ENCODE assay signal across 1 cellular context in genomic region chr17:78130439-78131101, GRCh38.
A peak's percentile ranks its signal among the peaks of the same experiment; 100 is the strongest.
TF ChIP-seq lines count a peak whose summit lies in the region.

Gene TMC8, plus strand, starts transcription at chr17:78130771. Its CDS starts 818 bp downstream, at chr17:78131589.

TF ChIP-seq in HepG2, 621 proteins besides CTCF, POLR2A, EP300 and RAD21 (continued from another document and continues in another):
- TF ChIP-seq HNF1B (CRISPR knock-in tag; IDR thresholded peaks at IDR 0.05) (peak; percentile 89), ELF3 (CRISPR knock-in tag; IDR thresholded peaks at IDR 0.05) (peak; percentile 91), HBP1 (CRISPR knock-in tag; IDR thresholded peaks at IDR 0.05; ENCODE audit: low read depth) (no peak), SAP130 (CRISPR knock-in tag; IDR thresholded peaks at IDR 0.05; ENCODE audit: low read depth) (peak; percentile 90), ZNF280B (CRISPR knock-in tag; IDR thresholded peaks at IDR 0.05; ENCODE audit: borderline replicate concordance) (peak; percentile 65; the same call in 1 of the 2 replicates), ISL2 (CRISPR knock-in tag; IDR thresholded peaks at IDR 0.05) (no peak), MED8 (CRISPR knock-in tag; IDR thresholded peaks at IDR 0.05; ENCODE audit: insufficient replicate concordance) (no peak), ZNF3 (CRISPR knock-in tag; IDR thresholded peaks at IDR 0.05) (no peak), ARID5B (CRISPR knock-in tag; IDR thresholded peaks at IDR 0.05) (peak; percentile 41; the same call in 1 of the 2 replicates), ZNF605 (CRISPR knock-in tag; IDR thresholded peaks at IDR 0.05) (peak; percentile 85), HOXA3 (CRISPR knock-in tag; IDR thresholded peaks at IDR 0.05) (peak; percentile 74; the same call in 1 of the 2 replicates), IKZF5 (CRISPR knock-in tag; IDR thresholded peaks at IDR 0.05) (peak; percentile 98), RCOR2 (CRISPR knock-in tag; IDR thresholded peaks at IDR 0.05) (peak; percentile 42; the same call in 1 of the 2 replicates), SALL1 (CRISPR knock-in tag; IDR thresholded peaks at IDR 0.05) (peak; percentile 83), GMEB2 (CRISPR knock-in tag; IDR thresholded peaks at IDR 0.05; ENCODE audit: low read depth) (no peak), SP5 (CRISPR knock-in tag; IDR thresholded peaks at IDR 0.05; ENCODE audit: borderline replicate concordance, low read depth) (peak; percentile 70; the same call in 1 of the 2 replicates), FOXC1 (CRISPR knock-in tag; IDR thresholded peaks at IDR 0.05; ENCODE audit: borderline replicate concordance) (peak; percentile 17; the same call in 1 of the 2 replicates), POLR2AphosphoS5 (IDR thresholded peaks at IDR 0.05; ENCODE audit: low read depth, low read length) (peak; percentile 21; the same call in 1 of the 2 replicates), ZNF563 (CRISPR knock-in tag; IDR thresholded peaks at IDR 0.05) (peak; percentile 74; the same call in 1 of the 2 replicates), RXRB (CRISPR knock-in tag; IDR thresholded peaks at IDR 0.05; ENCODE audit: borderline replicate concordance) (peak; percentile 82; the same call in 1 of the 2 replicates), ZNF709 (CRISPR knock-in tag; IDR thresholded peaks at IDR 0.05) (peak; percentile 78; the same call in 1 of the 2 replicates)
- TF ChIP-seq, protein P1, sequence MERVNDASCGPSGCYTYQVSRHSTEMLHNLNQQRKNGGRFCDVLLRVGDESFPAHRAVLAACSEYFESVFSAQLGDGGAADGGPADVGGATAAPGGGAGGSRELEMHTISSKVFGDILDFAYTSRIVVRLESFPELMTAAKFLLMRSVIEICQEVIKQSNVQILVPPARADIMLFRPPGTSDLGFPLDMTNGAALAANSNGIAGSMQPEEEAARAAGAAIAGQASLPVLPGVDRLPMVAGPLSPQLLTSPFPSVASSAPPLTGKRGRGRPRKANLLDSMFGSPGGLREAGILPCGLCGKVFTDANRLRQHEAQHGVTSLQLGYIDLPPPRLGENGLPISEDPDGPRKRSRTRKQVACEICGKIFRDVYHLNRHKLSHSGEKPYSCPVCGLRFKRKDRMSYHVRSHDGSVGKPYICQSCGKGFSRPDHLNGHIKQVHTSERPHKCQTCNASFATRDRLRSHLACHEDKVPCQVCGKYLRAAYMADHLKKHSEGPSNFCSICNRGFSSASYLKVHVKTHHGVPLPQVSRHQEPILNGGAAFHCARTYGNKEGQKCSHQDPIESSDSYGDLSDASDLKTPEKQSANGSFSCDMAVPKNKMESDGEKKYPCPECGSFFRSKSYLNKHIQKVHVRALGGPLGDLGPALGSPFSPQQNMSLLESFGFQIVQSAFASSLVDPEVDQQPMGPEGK (CRISPR knock-in tag; IDR thresholded peaks at IDR 0.05) = peak; percentile 70
- TF ChIP-seq, protein P2, sequence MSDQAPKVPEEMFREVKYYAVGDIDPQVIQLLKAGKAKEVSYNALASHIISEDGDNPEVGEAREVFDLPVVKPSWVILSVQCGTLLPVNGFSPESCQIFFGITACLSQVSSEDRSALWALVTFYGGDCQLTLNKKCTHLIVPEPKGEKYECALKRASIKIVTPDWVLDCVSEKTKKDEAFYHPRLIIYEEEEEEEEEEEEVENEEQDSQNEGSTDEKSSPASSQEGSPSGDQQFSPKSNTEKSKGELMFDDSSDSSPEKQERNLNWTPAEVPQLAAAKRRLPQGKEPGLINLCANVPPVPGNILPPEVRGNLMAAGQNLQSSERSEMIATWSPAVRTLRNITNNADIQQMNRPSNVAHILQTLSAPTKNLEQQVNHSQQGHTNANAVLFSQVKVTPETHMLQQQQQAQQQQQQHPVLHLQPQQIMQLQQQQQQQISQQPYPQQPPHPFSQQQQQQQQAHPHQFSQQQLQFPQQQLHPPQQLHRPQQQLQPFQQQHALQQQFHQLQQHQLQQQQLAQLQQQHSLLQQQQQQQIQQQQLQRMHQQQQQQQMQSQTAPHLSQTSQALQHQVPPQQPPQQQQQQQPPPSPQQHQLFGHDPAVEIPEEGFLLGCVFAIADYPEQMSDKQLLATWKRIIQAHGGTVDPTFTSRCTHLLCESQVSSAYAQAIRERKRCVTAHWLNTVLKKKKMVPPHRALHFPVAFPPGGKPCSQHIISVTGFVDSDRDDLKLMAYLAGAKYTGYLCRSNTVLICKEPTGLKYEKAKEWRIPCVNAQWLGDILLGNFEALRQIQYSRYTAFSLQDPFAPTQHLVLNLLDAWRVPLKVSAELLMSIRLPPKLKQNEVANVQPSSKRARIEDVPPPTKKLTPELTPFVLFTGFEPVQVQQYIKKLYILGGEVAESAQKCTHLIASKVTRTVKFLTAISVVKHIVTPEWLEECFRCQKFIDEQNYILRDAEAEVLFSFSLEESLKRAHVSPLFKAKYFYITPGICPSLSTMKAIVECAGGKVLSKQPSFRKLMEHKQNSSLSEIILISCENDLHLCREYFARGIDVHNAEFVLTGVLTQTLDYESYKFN (CRISPR knock-in tag; conservative IDR thresholded peaks at IDR 0.05) = peak; percentile 87
- TF ChIP-seq, protein P3, sequence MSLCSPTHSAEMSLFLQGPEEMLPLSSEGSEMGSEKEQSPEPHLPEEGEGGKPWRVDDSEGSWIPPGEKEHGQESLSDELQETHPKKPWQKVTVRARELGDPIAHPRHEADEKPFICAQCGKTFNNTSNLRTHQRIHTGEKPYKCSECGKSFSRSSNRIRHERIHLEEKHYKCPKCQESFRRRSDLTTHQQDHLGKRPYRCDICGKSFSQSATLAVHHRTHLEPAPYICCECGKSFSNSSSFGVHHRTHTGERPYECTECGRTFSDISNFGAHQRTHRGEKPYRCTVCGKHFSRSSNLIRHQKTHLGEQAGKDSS (CRISPR knock-in tag; IDR thresholded peaks at IDR 0.05; ENCODE audit: borderline replicate concordance, low read depth) = peak; percentile 67; the same call in 1 of the 2 replicates
- TF ChIP-seq, protein P4, sequence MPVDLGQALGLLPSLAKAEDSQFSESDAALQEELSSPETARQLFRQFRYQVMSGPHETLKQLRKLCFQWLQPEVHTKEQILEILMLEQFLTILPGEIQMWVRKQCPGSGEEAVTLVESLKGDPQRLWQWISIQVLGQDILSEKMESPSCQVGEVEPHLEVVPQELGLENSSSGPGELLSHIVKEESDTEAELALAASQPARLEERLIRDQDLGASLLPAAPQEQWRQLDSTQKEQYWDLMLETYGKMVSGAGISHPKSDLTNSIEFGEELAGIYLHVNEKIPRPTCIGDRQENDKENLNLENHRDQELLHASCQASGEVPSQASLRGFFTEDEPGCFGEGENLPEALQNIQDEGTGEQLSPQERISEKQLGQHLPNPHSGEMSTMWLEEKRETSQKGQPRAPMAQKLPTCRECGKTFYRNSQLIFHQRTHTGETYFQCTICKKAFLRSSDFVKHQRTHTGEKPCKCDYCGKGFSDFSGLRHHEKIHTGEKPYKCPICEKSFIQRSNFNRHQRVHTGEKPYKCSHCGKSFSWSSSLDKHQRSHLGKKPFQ (CRISPR knock-in tag; IDR thresholded peaks at IDR 0.05; ENCODE audit: insufficient replicate concordance) = no peak
- TF ChIP-seq, protein P5, sequence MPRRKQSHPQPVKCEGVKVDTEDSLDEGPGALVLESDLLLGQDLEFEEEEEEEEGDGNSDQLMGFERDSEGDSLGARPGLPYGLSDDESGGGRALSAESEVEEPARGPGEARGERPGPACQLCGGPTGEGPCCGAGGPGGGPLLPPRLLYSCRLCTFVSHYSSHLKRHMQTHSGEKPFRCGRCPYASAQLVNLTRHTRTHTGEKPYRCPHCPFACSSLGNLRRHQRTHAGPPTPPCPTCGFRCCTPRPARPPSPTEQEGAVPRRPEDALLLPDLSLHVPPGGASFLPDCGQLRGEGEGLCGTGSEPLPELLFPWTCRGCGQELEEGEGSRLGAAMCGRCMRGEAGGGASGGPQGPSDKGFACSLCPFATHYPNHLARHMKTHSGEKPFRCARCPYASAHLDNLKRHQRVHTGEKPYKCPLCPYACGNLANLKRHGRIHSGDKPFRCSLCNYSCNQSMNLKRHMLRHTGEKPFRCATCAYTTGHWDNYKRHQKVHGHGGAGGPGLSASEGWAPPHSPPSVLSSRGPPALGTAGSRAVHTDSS (CRISPR knock-in tag; conservative IDR thresholded peaks at IDR 0.05) = no peak
- TF ChIP-seq, protein P6, sequence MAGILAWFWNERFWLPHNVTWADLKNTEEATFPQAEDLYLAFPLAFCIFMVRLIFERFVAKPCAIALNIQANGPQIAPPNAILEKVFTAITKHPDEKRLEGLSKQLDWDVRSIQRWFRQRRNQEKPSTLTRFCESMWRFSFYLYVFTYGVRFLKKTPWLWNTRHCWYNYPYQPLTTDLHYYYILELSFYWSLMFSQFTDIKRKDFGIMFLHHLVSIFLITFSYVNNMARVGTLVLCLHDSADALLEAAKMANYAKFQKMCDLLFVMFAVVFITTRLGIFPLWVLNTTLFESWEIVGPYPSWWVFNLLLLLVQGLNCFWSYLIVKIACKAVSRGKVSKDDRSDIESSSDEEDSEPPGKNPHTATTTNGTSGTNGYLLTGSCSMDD (CRISPR knock-in tag; IDR thresholded peaks at IDR 0.05) = 0 out of 2 replicates have a peak, but pooled peaks have one; percentile 54
